8 cellular contexts compared by ENCODE assay signal in genomic region chr1:205325334-205325884, GRCh38. TPM values are rescaled to one million over a fixed set of nuclear protein-coding genes. Genes with fewer than 3 reads are reported as not detected.
A peak's percentile ranks its signal among the peaks of the same experiment; 100 is the strongest.
DNase-seq lines count a peak whose midpoint lies in the region; ATAC-seq and TF ChIP-seq lines count a peak whose summit lies in the region.

No MANE protein-coding gene starts in this region.

- no peak overlapping the region for H3K4me3 ChIP-seq in ectodermal cell (ENCODE audit: insufficient read depth, low read depth, low read length)
- H3K4me3 ChIP-seq in lung: no peak overlapping the region

- H3K9me3 ChIP-seq in ectodermal cell (ENCODE audit: control insufficient read depth, low read length): no peaks in the 10 kb centered on the region
- no peaks in the 10 kb centered on the region for H3K9me3 ChIP-seq in lung (ENCODE audit: control insufficient read depth in 2 of 2, insufficient read depth in 1 of 2, low read length in 1 of 2)

- 50 to 57% methylated on average over 5 to 6 of the region's 6 CpGs for WGBS in ectodermal cell, 2 experiments
- WGBS in lung, 2 donors: 34 to 38% methylated on average over 6 of the region's 6 CpGs

- peaks cover 22% of the 10 kb centered on the region for H3K4me1 ChIP-seq in ectodermal cell (ENCODE audit: control insufficient read depth, insufficient read depth, low read length)
- no peaks in the 10 kb centered on the region for H3K4me1 ChIP-seq in lung (ENCODE audit: control insufficient read depth in 2 of 2, insufficient read depth in 2 of 2, low read length in 2 of 2)

- peak; percentile 65 for DNase-seq in H4 (ENCODE audit: low spot score)
- DNase-seq in NCI-H345 treated with DMSO at 0.1 percent for 48 hours (lab: John Stamatoyannopoulos, UW; ENCODE audit: unreplicated experiment): peak; percentile 53
- DNase-seq in activated CD4-positive, alpha-beta T cell treated with anti-CD3 and anti-CD28 coated beads for 1 hour: peak; percentile 21
- DNase-seq in lung (ENCODE audit: low spot score): peak; percentile 74
- peak; percentile 92 for DNase-seq in superior temporal gyrus (ENCODE audit: extremely low spot score)

- H3K27me3 ChIP-seq in ectodermal cell (ENCODE audit: control insufficient read depth, insufficient read depth, low read length, poor library complexity, severe bottlenecking) (no peaks in the 10 kb centered on the region), lung (ENCODE audit: control insufficient read depth, insufficient read depth) (no peaks in the 10 kb centered on the region)

- peak; percentile 53 for ATAC-seq in lung (ENCODE audit: insufficient read depth, low FRiP score)
- no peak for ATAC-seq in HG02852 (IDR thresholded peaks at IDR 0.05; ENCODE audit: unreplicated experiment)

- H3K36me3 ChIP-seq in ectodermal cell (ENCODE audit: control insufficient read depth, insufficient read depth, low read length) (no peaks in the 10 kb centered on the region), lung (ENCODE audit: control insufficient read depth in 2 of 2, insufficient read depth in 2 of 2, low read length in 2 of 2) (no peaks in the 10 kb centered on the region)

- TF ChIP-seq CTCF in C4-2B (conservative IDR thresholded peaks at IDR 0.05): peak; percentile 81
- TF ChIP-seq CTCF in lung (IDR thresholded peaks at IDR 0.05; ENCODE audit: control extremely low read depth, extremely low read depth): peak; percentile 97

- no peak overlapping the region for H3K27ac ChIP-seq in C4-2B
- peak overlapping the region; percentile 51 for H3K27ac ChIP-seq in ectodermal cell (ENCODE audit: insufficient read depth, low read depth, low read length, poor library complexity, severe bottlenecking)
- no peak overlapping the region for H3K27ac ChIP-seq in lung (ENCODE audit: low read depth in 1 of 2, low read length in 1 of 2)

RNA-seq across cellular contexts. Expression of gene NUAK2, which starts 3.9 kb away (rescaled TPM):
- total RNA-seq in H4 (2014; rRNA removed; shearing (Covaris generic)): 0.92 and 1.0 TPM in 2 replicates
- polyA plus RNA-seq in ectodermal cell (2013, experiment 1 of 4): 63.0 TPM
- polyA plus RNA-seq in ectodermal cell (2013, experiment 2 of 4): 68.3 TPM
- 42.8 TPM for polyA plus RNA-seq in ectodermal cell (2013, experiment 3 of 4)
- 44.3 TPM for polyA plus RNA-seq in ectodermal cell (2013, experiment 4 of 4)
- total RNA-seq in lung: 10 to 100 TPM in 1 of 2 donors, 1 to 10 TPM in 1; 9.2 to 14.1 TPM
- 1 to 10 TPM; 4.2 to 9.2 TPM for polyA plus RNA-seq in lung

RNA-seq across cellular contexts. Expression of gene KLHDC8A, which starts 31.3 kb away (rescaled TPM):
- not detected in 2 replicates for total RNA-seq in H4 (2014; rRNA removed; shearing (Covaris generic))
- 32.2 TPM for polyA plus RNA-seq in ectodermal cell (2013, experiment 1 of 4)
- polyA plus RNA-seq in ectodermal cell (2013, experiment 2 of 4): 47.6 TPM
- 23.0 TPM for polyA plus RNA-seq in ectodermal cell (2013, experiment 3 of 4)
- 26.3 TPM for polyA plus RNA-seq in ectodermal cell (2013, experiment 4 of 4)
- 1 to 10 TPM in 1 of 2 donors, under 1 TPM in 1; 0.58 to 1.4 TPM for total RNA-seq in lung
- under 1 TPM; 0.17 to 0.24 TPM for polyA plus RNA-seq in lung

Comparison
In these comparisons a context has a peak if more than half of its experiments do, and no peak if none do; other contexts are left out.
1. DNase-seq: peak in every context shown above with its lines; median percentile 92 in superior temporal gyrus; 74 in lung; 65 in H4; 53 in NCI-H345 treated with DMSO at 0.1 percent for 48 hours; 21 in activated CD4-positive, alpha-beta T cell treated with anti-CD3 and anti-CD28 coated beads for 1 hour.